19 cellular contexts compared by ENCODE assay signal in genomic region chr16:72558501-72558900, GRCh38.
DNase-seq lines count a peak whose midpoint lies in the region; ATAC-seq and TF ChIP-seq lines count a peak whose summit lies in the region.
"Had no signal": no experiment of that assay in that cellular context is flagged by ENCODE, and none has a peak within 500 bp of the region (broad histone marks: within the 10 kb centered on the region; RNA-seq: fewer than 3 reads in every experiment).

No MANE protein-coding gene starts in this region.

- ATAC-seq in left colon (peak; percentile 61), HG03097 (IDR thresholded peaks at IDR 0.05; ENCODE audit: low FRiP score, unreplicated experiment) (no peak), foreskin keratinocyte (no peak)
- ATAC-seq: CD8-positive, alpha-beta T cell had no signal

- DNase-seq in left colon, result no peak
- no peak for DNase-seq in neural crest cell (ENCODE audit: low read depth, low spot score)
- DNase-seq in brain microvascular endothelial cell, result no peak
- no peak for DNase-seq in foreskin keratinocyte
- no peak for DNase-seq in CD4-positive, alpha-beta memory T cell
- DNase-seq: 8988T; ACHN; BE2C; C1 segment of cervical spinal cord; Caco-2; Calu3; CD4-positive, CD25-positive, alpha-beta regulatory T cell; CD8-positive, alpha-beta T cell; DMS79 treated with DMSO at 0.1 percent for 48 hours; GF-D8 had no signal

- no peaks in the 10 kb centered on the region for H3K36me3 ChIP-seq in brain microvascular endothelial cell (replicated peaks)
- no peaks in the 10 kb centered on the region for H3K36me3 ChIP-seq in CD4-positive, alpha-beta memory T cell (ENCODE audit: insufficient read depth, low read length)
- H3K36me3 ChIP-seq: BE2C, BLaER1 had no signal

- no peaks in the 10 kb centered on the region for H3K9me3 Mint-ChIP-seq in neural crest cell
- H3K9me3 Mint-ChIP-seq in CD4-positive, alpha-beta memory T cell, result peaks cover 0 to 3% (median 0%) of the 10 kb centered on the region in 8 donors
- H3K9me3 Mint-ChIP-seq: CD4-positive, CD25-positive, alpha-beta regulatory T cell; CD8-positive, alpha-beta T cell had no signal

- H3K9me3 ChIP-seq in CD4-positive, alpha-beta memory T cell (ENCODE audit: control insufficient read depth in 1 of 2, low read length in 2 of 2), result no peaks in the 10 kb centered on the region
- H3K9me3 ChIP-seq: BE2C, BLaER1, Caco-2 had no signal

- TF ChIP-seq CTCF in VCaP (conservative IDR thresholded peaks at IDR 0.05), result no peak
- no peak for TF ChIP-seq CTCF in neural crest cell (conservative IDR thresholded peaks at IDR 0.05)
- TF ChIP-seq CTCF in brain microvascular endothelial cell (IDR thresholded peaks at IDR 0.05; ENCODE audit: low read depth, low read length, missing control alignments), result no peak
- TF ChIP-seq CTCF in foreskin keratinocyte (conservative IDR thresholded peaks at IDR 0.05), result no peak

- H3K27ac ChIP-seq in VCaP, result peak overlapping the region; percentile 91
- no peak overlapping the region for H3K27ac ChIP-seq in brain microvascular endothelial cell
- H3K27ac ChIP-seq in foreskin keratinocyte, result no peak overlapping the region
- no peak overlapping the region for H3K27ac ChIP-seq in CD4-positive, alpha-beta memory T cell (ENCODE audit: low read depth, low read length)
- H3K27ac ChIP-seq: BLaER1 had no signal

- H3K4me3 Mint-ChIP-seq in neural crest cell, result no peak overlapping the region
- H3K4me3 Mint-ChIP-seq in CD4-positive, alpha-beta memory T cell, result no peak overlapping the region
- H3K4me3 Mint-ChIP-seq: CD14-positive monocyte; CD4-positive, CD25-positive, alpha-beta regulatory T cell; CD8-positive, alpha-beta T cell had no signal

- no peaks in the 10 kb centered on the region for H3K27me3 Mint-ChIP-seq in neural crest cell (ENCODE audit: low read depth)
- H3K27me3 Mint-ChIP-seq in CD4-positive, alpha-beta memory T cell, result no peaks in the 10 kb centered on the region
- H3K27me3 Mint-ChIP-seq: CD4-positive, CD25-positive, alpha-beta regulatory T cell had no signal

- intact Hi-C loops in left colon (cut with DNase I, micrococcal nuclease), result no loop called here
- intact Hi-C loops in CD4-positive, alpha-beta memory T cell (cut with micrococcal nuclease), result no loop called here

- H3K4me1 Mint-ChIP-seq in neural crest cell, result peaks cover 10% of the 10 kb centered on the region
- no peaks in the 10 kb centered on the region for H3K4me1 Mint-ChIP-seq in CD4-positive, alpha-beta memory T cell
- H3K4me1 Mint-ChIP-seq: CD14-positive monocyte; CD4-positive, CD25-positive, alpha-beta regulatory T cell had no signal

- H3K27ac Mint-ChIP-seq in neural crest cell (ENCODE audit: unreplicated experiment), result peak overlapping the region; percentile 60
- no peak overlapping the region for H3K27ac Mint-ChIP-seq in CD4-positive, alpha-beta memory T cell
- H3K27ac Mint-ChIP-seq: CD14-positive monocyte; CD4-positive, CD25-positive, alpha-beta regulatory T cell; CD8-positive, alpha-beta T cell had no signal

- H3K27me3 ChIP-seq in brain microvascular endothelial cell (replicated peaks) (no peaks in the 10 kb centered on the region), foreskin keratinocyte (no peaks in the 10 kb centered on the region)
- H3K27me3 ChIP-seq in CD4-positive, alpha-beta memory T cell (ENCODE audit: insufficient read depth, low read length), result no peaks in the 10 kb centered on the region
- H3K27me3 ChIP-seq: BE2C, BLaER1 had no signal

- CTCF ChIA-PET in CD4-positive, alpha-beta memory T cell (lab: Charles Lee; ENCODE audit: partially characterized antibody), result no interaction called here

- in situ Hi-C loops in brain microvascular endothelial cell (cut with HindIII; ENCODE audit: low pct_ligation_motif_present, low sequenced_read_pairs), result no loop called here

- H3K36me3 Mint-ChIP-seq in neural crest cell (ENCODE audit: low read depth), result peaks cover 9% of the 10 kb centered on the region
- H3K36me3 Mint-ChIP-seq in CD4-positive, alpha-beta memory T cell, result no peaks in the 10 kb centered on the region
- H3K36me3 Mint-ChIP-seq: CD4-positive, CD25-positive, alpha-beta regulatory T cell; CD8-positive, alpha-beta T cell had no signal

- POLR2A ChIA-PET in CD4-positive, alpha-beta memory T cell (lab: Charles Lee; ENCODE audit: partially characterized antibody), result no interaction called here

- H3K4me1 ChIP-seq in foreskin keratinocyte, result no peaks in the 10 kb centered on the region
- no peaks in the 10 kb centered on the region for H3K4me1 ChIP-seq in CD4-positive, alpha-beta memory T cell (ENCODE audit: insufficient read depth, low read length)

- no peak overlapping the region for H3K4me3 ChIP-seq in brain microvascular endothelial cell (ENCODE audit: low read depth, low read length)
- no peak overlapping the region for H3K4me3 ChIP-seq in CD4-positive, alpha-beta memory T cell (ENCODE audit: low read length in 2 of 2)
- H3K4me3 ChIP-seq: BLaER1 had no signal
